In genomic region chrX:103175944-103176753, GRCh38 we compare ENCODE assay signal across 8 cellular contexts. TPM values are rescaled to one million over a fixed set of nuclear protein-coding genes. Genes with fewer than 3 reads are reported as not detected.
DNase-seq lines count a peak whose midpoint lies in the region; ATAC-seq and TF ChIP-seq lines count a peak whose summit lies in the region.

No MANE protein-coding gene starts in this region.

- TF ChIP-seq CTCF in HCT116 (IDR thresholded peaks at IDR 0.05 in 2 of 3, conservative IDR thresholded peaks at IDR 0.05 in 1 of 3; ENCODE audit: borderline replicate concordance in 1 of 3, insufficient read depth in 1 of 3, low read depth in 2 of 3, low read length in 2 of 3), result peak; percentile 72 to 75 (median 75); a peak in 5 of 6 replicates

- H2AFZ ChIP-seq in HCT116 (ENCODE audit: low read depth, low read length, poor library complexity, severe bottlenecking), result peak overlapping the region; percentile 92

- ATAC-seq in HCT116 (peak; percentile 89), HG02798 (IDR thresholded peaks at IDR 0.05; ENCODE audit: poor library complexity, unreplicated experiment) (no peak)

- peak; percentile 71 for TF ChIP-seq RAD21 in HCT116 (IDR thresholded peaks at IDR 0.05; ENCODE audit: low read depth)

- H3K9me3 ChIP-seq in HCT116 (ENCODE audit: control insufficient read depth in 1 of 2, insufficient read depth in 1 of 2, low read depth in 1 of 2, low read length in 2 of 2), result no peaks in the 10 kb centered on the region

- POLR2A ChIA-PET in HCT116 (lab: Charles Lee), result no interaction called here

- CTCF ChIA-PET in HCT116 (lab: Charles Lee), result interaction anchor here (0.9 to 3.4 kb wide), 3 partner anchors 225 to 276 kb away, joined by 3 to 19 read pairs (median 6); no protein-coding TSS in a partner anchor

- intact Hi-C loops in HCT116 (cut with micrococcal nuclease), result loop anchor here (1.0 to 10.0 kb wide), 3 partner anchors 225 to 341 kb away; no protein-coding TSS in a partner anchor

- DNase-seq in G401 (ENCODE audit: low spot score) (peak; percentile 56), HCT116 (ENCODE audit: low read depth, low spot score) (no peak), NCI-H2107 (lab: John Stamatoyannopoulos, UW) (peak; percentile 16), dermis microvascular lymphatic vessel endothelial cell (ENCODE audit: low read depth in 2 of 2) (peak; percentile 3 to 37), lung microvascular endothelial cell (ENCODE audit: low read depth in 2 of 2) (peak; percentile 52 to 60)
- peak; percentile 42 to 54 for DNase-seq in activated CD4-positive, alpha-beta T cell treated with anti-CD3 and anti-CD28 coated beads, Interleukin-2, amount 50 U/mL, for 4 hours
- DNase-seq in stimulated activated CD8-positive, alpha-beta memory T cell treated with anti-CD3 and anti-CD28 coated beads, Interleukin-4, amount 100 ng/mL, for 24 hours (ENCODE audit: low read depth), result peak; percentile 40

- TF ChIP-seq POLR2A in HCT116 (IDR thresholded peaks at IDR 0.05; ENCODE audit: borderline replicate concordance, extremely low read depth, insufficient read depth, insufficient read length), result no peak

- no peaks in the 10 kb centered on the region for H3K9me2 ChIP-seq in HCT116 (ENCODE audit: insufficient read depth)

- no peak overlapping the region for H3K9ac ChIP-seq in HCT116 (ENCODE audit: low read length)

- H3K36me3 ChIP-seq in HCT116 (ENCODE audit: control insufficient read depth in 1 of 2, insufficient read depth in 2 of 2, low read length in 2 of 2), result no peaks in the 10 kb centered on the region

- RAD21 ChIA-PET in HCT116 (lab: Charles Lee; ENCODE audit: low non-redundant PET in 1 of 2, low total read pairs in 2 of 2, uncharacterized antibody in 2 of 2, unreplicated experiment in 2 of 2), result interaction anchor here in 1 of 2 experiments (1.0 kb wide), 1 partner anchor 225 kb away, joined by 3 read pairs; no protein-coding TSS in a partner anchor

- BruUV-seq in HCT116 (replicated peaks; lab: Mats Ljungman, UMichigan), result no TSS peak

- H3K27ac ChIP-seq in HCT116 (ENCODE audit: low read depth, low read length), result no peak overlapping the region

- H3K4me3 ChIP-seq in HCT116 (replicated peaks in 1 of 2; ENCODE audit: low read depth in 1 of 2, low read length in 2 of 2), result peak overlapping the region; percentile 28 to 51

- no peaks in the 10 kb centered on the region for H3K79me2 ChIP-seq in HCT116 (ENCODE audit: insufficient read depth, low read length)

- peak overlapping the region; percentile 73 for H3K4me2 ChIP-seq in HCT116 (ENCODE audit: low read length)

- in situ Hi-C loops in G401 (cut with HindIII; ENCODE audit: low sequenced_read_pairs), result no loop called here

- H4K20me1 ChIP-seq in HCT116 (ENCODE audit: insufficient read depth), result no peaks in the 10 kb centered on the region

- H3K4me1 ChIP-seq in HCT116 (ENCODE audit: control insufficient read depth in 1 of 2, insufficient read depth in 2 of 2, low read length in 2 of 2), result peaks cover 0 to 3% of the 10 kb centered on the region in 2 experiments; a peak in 1 of 4 replicates

- H3K27me3 ChIP-seq in HCT116 (ENCODE audit: insufficient read depth, low read length), result no peaks in the 10 kb centered on the region

TF ChIP-seq in HCT116, 20 proteins besides CTCF, POLR2A, EP300 and RAD21:
- TF ChIP-seq TCF7L2 (IDR thresholded peaks at IDR 0.05; ENCODE audit: borderline replicate concordance, extremely low read depth, insufficient read depth, insufficient read length) (no peak), POLR2AphosphoS5 (IDR thresholded peaks at IDR 0.05; ENCODE audit: low read depth, low read length) (no peak), SP1 (IDR thresholded peaks at IDR 0.05; ENCODE audit: low read depth) (no peak)

RNA-seq across cellular contexts. Expression of gene BEX4, which starts 38.8 kb away (rescaled TPM):
- total RNA-seq in G401 (2014; rRNA removed; shearing (Covaris generic)), result 61.7 and 62.2 TPM in 2 replicates
- total RNA-seq in HCT116 (2021; ENCODE audit: unreplicated experiment), result 0.91 TPM
- 0.49 and 0.75 TPM in 2 replicates for polyA plus RNA-seq in HCT116 (2012)
- 15.5 and 20.2 TPM in 2 replicates for total RNA-seq in dermis microvascular lymphatic vessel endothelial cell
- 18.5 and 25.2 TPM in 2 replicates for total RNA-seq in lung microvascular endothelial cell
